In genomic region chr15:80779658-80780415, GRCh38 we compare ENCODE assay signal across 8 cellular contexts. TPM values are rescaled to one million over a fixed set of nuclear protein-coding genes. Genes with fewer than 3 reads are reported as not detected.
DNase-seq lines count a peak whose midpoint lies in the region; ATAC-seq and TF ChIP-seq lines count a peak whose summit lies in the region.

No MANE protein-coding gene starts in this region.

- ATAC-seq in left cardiac atrium (peak; percentile 13 to 50), HG03378 (IDR thresholded peaks at IDR 0.05; ENCODE audit: unreplicated experiment) (no peak)

- intact Hi-C loops in left cardiac atrium (cut with DNase I) = loop anchor here (2.0 to 10.0 kb wide), 6 partner anchors 85 to 325 kb away; partner anchors contain the start of gene ABHD17C (in 1 of the 2)

- no peak overlapping the region for H3K27ac ChIP-seq in AG04450 (ENCODE audit: low read depth, low read length)

- no peaks in the 10 kb centered on the region for H3K27me3 ChIP-seq in AG04450 (ENCODE audit: control insufficient read depth, insufficient read depth, low read length)

- H3K9me3 ChIP-seq in AG04450 (ENCODE audit: control insufficient read depth, insufficient read depth, low read length) = peaks cover 9% of the 10 kb centered on the region

- CTCF ChIA-PET in AG04450 (lab: Charles Lee) = interaction anchor here (0.6 to 7.0 kb wide), 74 partner anchors 7 to 486 kb away, joined by 3 to 169 read pairs (median 4); no protein-coding TSS in a partner anchor

- H3K4me3 ChIP-seq in AG04450 (ENCODE audit: low read depth, low read length) = peak overlapping the region; percentile 89
- H3K4me3 ChIP-seq in WI38 (ENCODE audit: low read depth, low read length) = peak overlapping the region; percentile 94

- TF ChIP-seq CTCF in AG04450 (IDR thresholded peaks at IDR 0.05; ENCODE audit: low read depth, low read length) (no peak), WI38 (IDR thresholded peaks at IDR 0.05; ENCODE audit: low read depth, low read length) (no peak)

- POLR2A ChIA-PET in AG04450 (lab: Yijun Ruan, JAX) = interaction anchor here (0.7 to 2.2 kb wide), 16 partner anchors 8 to 324 kb away, joined by 3 to 24 read pairs (median 5); partner anchors contain the start of gene ABHD17C

- DNase-seq in AG04450 (ENCODE audit: low read depth, low spot score) (no peak), HCEC 1CT (peak; percentile 61), left cardiac atrium (peak; percentile 32), retina (peak; percentile 62), NCI-H187 (lab: John Stamatoyannopoulos, UW) (no peak), NCI-H128 (lab: John Stamatoyannopoulos, UW; ENCODE audit: unreplicated experiment) (no peak)

RNA-seq across cellular contexts. Expression of gene CEMIP, which starts 0.7 kb away (rescaled TPM):
- polyA plus RNA-seq in AG04450 (2011; rRNA removed) = 221 and 231 TPM in 2 replicates
- 230 and 317 TPM in 2 replicates for polyA minus RNA-seq in AG04450 (2011; rRNA and poly(A)+ RNA removed)
- total RNA-seq in left cardiac atrium = 1 to 10 TPM in 1 of 2 donors, under 1 TPM in 1; 0.44 to 1.6 TPM

Comparison
In these comparisons a context has a peak if more than half of its experiments do, and no peak if none do; other contexts are left out.
1. DNase-seq: peak in HCEC 1CT (single experiment), left cardiac atrium (single experiment) and retina (single experiment); none in AG04450 (single experiment), NCI-H187 (0 of 2) and NCI-H128 (single experiment).